Comparison of ENCODE assay signal across 10 cellular contexts in the genomic region with DNA sequence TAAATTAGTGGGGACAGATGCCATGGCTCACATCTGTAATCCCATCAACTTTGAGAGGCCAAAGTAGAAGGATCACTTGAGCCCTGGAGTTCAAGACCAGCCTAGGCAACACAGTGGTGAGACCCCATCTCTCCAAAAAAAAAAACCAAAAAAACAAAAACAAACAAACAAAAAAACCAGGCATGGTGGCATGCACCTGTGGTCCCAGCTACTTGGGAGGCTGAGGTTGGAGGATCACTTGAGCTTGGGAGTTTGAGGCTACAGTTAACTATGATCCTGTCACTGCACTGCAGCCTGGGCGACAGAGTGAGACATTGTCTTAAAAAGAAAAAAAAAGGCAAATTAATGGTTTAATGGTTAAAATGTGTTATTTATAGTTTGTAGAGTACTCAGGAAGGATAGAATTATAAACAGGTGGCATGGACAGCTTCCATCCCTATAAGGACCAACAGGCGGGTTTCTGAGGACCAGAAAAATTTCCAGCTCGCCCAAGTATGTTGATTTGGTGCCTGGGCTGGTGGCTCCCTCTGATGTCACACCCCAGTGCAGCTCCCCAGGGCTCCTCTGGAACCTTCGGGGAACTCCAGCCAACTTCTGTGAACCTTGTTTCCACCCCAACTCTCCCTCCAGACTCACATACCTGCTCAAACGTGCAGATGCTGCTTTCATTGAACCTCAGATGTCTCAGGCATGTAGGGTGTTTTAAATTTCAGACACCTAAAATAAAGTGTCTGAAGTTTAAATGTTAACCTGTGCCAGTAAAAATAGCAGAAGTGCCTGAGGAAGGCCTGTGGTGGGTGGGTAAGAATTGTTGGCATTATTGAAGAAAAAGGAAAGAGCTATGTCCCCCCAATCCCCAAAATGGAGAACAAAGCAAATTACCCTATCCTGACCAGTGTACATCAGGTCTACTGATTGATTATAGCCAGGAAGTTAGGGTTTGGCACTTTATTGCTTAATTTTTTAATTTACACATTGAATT.
DNase-seq lines count a peak whose midpoint lies in the region; ATAC-seq and TF ChIP-seq lines count a peak whose summit lies in the region.
"Had no signal": no experiment of that assay in that cellular context is flagged by ENCODE, and none has a peak within 500 bp of the region (broad histone marks: within the 10 kb centered on the region; RNA-seq: fewer than 3 reads in every experiment).

No MANE protein-coding gene starts in this region.

- TF ChIP-seq CTCF in chondrocyte (IDR thresholded peaks at IDR 0.05): no peak

- peak; percentile 35 for ATAC-seq in HG02973 (IDR thresholded peaks at IDR 0.05; ENCODE audit: unreplicated experiment)
- no peak for ATAC-seq in HG03280 (IDR thresholded peaks at IDR 0.05; ENCODE audit: unreplicated experiment)
- ATAC-seq: HCT116 had no signal

- H3K27ac ChIP-seq in stomach smooth muscle (ENCODE audit: low read length): peak overlapping the region; percentile 8

- H3K27me3 Mint-ChIP-seq in chondrocyte (ENCODE audit: low read depth): no peaks in the 10 kb centered on the region

- no peaks in the 10 kb centered on the region for H3K27me3 ChIP-seq in stomach smooth muscle (ENCODE audit: control insufficient read depth in 1 of 2, insufficient read depth in 2 of 2, low read length in 2 of 2)

- no peaks in the 10 kb centered on the region for H3K36me3 Mint-ChIP-seq in chondrocyte (ENCODE audit: low read depth)

- H3K9me3 Mint-ChIP-seq in chondrocyte (ENCODE audit: low read depth): no peaks in the 10 kb centered on the region

- H3K4me1 Mint-ChIP-seq in chondrocyte (ENCODE audit: low read depth): peaks cover 90% of the 10 kb centered on the region

- H3K27ac Mint-ChIP-seq in chondrocyte (ENCODE audit: unreplicated experiment): peak overlapping the region; percentile 79

- peaks cover 24% of the 10 kb centered on the region for H3K4me1 ChIP-seq in stomach smooth muscle (ENCODE audit: control insufficient read depth, insufficient read depth, low read length)

- no peak overlapping the region for H3K4me3 Mint-ChIP-seq in chondrocyte (ENCODE audit: unreplicated experiment)

- intact Hi-C loops in cardiac septum (cut with DNase I): no loop called here

- no peak overlapping the region for H3K9ac ChIP-seq in stomach smooth muscle (ENCODE audit: low read length in 2 of 2)

- H3K36me3 ChIP-seq in stomach smooth muscle (ENCODE audit: control insufficient read depth in 2 of 2, insufficient read depth in 2 of 2, low read length in 2 of 2): no peaks in the 10 kb centered on the region

- peak; percentile 22 for DNase-seq in NK-92 treated with Interleukin-12 subunit alpha and Interleukin-12 subunit beta, amount 100 ng/mL, for 24 hours (lab: John Stamatoyannopoulos, UW)
- no peak for DNase-seq in NK-92 (lab: John Stamatoyannopoulos, UW; ENCODE audit: unreplicated experiment)
- no peak for DNase-seq in chondrocyte (ENCODE audit: low spot score)
- DNase-seq in GM19240 (ENCODE audit: insufficient read length, low spot score): no peak
- DNase-seq in cardiac septum (ENCODE audit: low spot score): no peak
- DNase-seq: NCI-H510A had no signal

- no peaks in the 10 kb centered on the region for H3K9me3 ChIP-seq in stomach smooth muscle (ENCODE audit: control insufficient read depth in 2 of 2, low read length in 2 of 2)

- H3K4me3 ChIP-seq in stomach smooth muscle (ENCODE audit: low read length in 2 of 2): no peak overlapping the region
